In the genomic region with DNA sequence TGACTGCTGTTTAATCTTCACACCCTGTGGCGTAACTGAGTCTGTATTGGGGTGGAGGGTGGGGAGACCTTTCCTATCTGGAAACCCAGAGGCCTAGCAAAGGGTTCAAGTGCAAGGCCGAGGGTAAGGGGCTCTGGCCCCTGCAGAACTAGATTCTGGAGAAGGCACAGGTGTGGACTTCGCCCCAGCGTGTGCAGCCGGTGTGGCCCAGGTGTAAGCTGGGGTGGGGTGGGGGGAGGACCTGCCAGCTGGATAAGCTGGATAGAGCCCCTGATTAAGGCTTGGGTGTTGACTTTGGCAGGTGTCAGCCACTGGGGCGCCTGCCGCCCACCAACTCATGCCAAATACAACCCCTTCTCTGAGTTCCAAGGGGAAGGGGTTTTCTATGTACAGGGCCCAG, we compare ENCODE assay signal across 12 cellular contexts. TPM values are rescaled to one million over a fixed set of nuclear protein-coding genes. Genes with fewer than 3 reads are reported as not detected.
DNase-seq lines count a peak whose midpoint lies in the region; ATAC-seq and TF ChIP-seq lines count a peak whose summit lies in the region.
"Had no signal": no experiment of that assay in that cellular context is flagged by ENCODE, and none has a peak within 500 bp of the region (broad histone marks: within the 10 kb centered on the region; RNA-seq: fewer than 3 reads in every experiment).

No MANE protein-coding gene starts in this region.

- H3K4me3 ChIP-seq in DND-41 (ENCODE audit: low read depth in 1 of 2, low read length in 2 of 2), result peak overlapping the region in 1 of 2 experiments; percentile 64; a peak in 1 of 4 replicates
- H3K4me3 ChIP-seq in rectal smooth muscle tissue (ENCODE audit: low read length), result peak overlapping the region; percentile 73
- H3K4me3 ChIP-seq in brain microvascular endothelial cell (ENCODE audit: low read depth, low read length), result no peak overlapping the region

- CTCF ChIA-PET in T-cell (lab: Charles Lee), result interaction anchor here in 1 of 2 donors (0.7 kb wide), 1 partner anchor 48 kb away, joined by 6 read pairs; no protein-coding TSS in a partner anchor

- TF ChIP-seq CTCF in DND-41 (IDR thresholded peaks at IDR 0.05; ENCODE audit: borderline replicate concordance, extremely low read depth, low read length, poor library complexity, severe bottlenecking), result no peak
- no peak for TF ChIP-seq CTCF in glutamatergic neuron (IDR thresholded peaks at IDR 0.05; ENCODE audit: partially characterized antibody, unreplicated experiment)
- TF ChIP-seq CTCF in brain microvascular endothelial cell (IDR thresholded peaks at IDR 0.05; ENCODE audit: low read depth, low read length, missing control alignments), result no peak

- H3K27ac Mint-ChIP-seq in T-cell, result peak overlapping the region; percentile 36 to 44
- no peak overlapping the region for H3K27ac Mint-ChIP-seq in glutamatergic neuron (ENCODE audit: unreplicated experiment)

- H3K9me3 ChIP-seq in DND-41 (ENCODE audit: insufficient read depth, low read length, severe bottlenecking), result no peaks in the 10 kb centered on the region

- DNase-seq in DND-41, result no peak
- DNase-seq in T-cell, result no peak
- no peak for DNase-seq in glutamatergic neuron
- DNase-seq in brain microvascular endothelial cell, result no peak
- DNase-seq in OCI-M2 (lab: John Stamatoyannopoulos, UW; ENCODE audit: unreplicated experiment), result no peak
- no peak for DNase-seq in activated CD4-positive, alpha-beta T cell treated with anti-CD3 and anti-CD28 coated beads, Interleukin-2, amount 50 U/mL, for 48 hours
- DNase-seq: GDM1, midbrain, NCI-H524, T1000 had no signal

- ATAC-seq in DND-41 (ENCODE audit: insufficient read depth, low read depth) (no peak), T-cell (replicated peaks in 1 of 4) (no peak), GM18858 (IDR thresholded peaks at IDR 0.05; ENCODE audit: unreplicated experiment) (no peak)

- H3K4me1 ChIP-seq in DND-41 (ENCODE audit: insufficient read depth, low read length) (peaks cover 27% of the 10 kb centered on the region), rectal smooth muscle tissue (ENCODE audit: control insufficient read depth, insufficient read depth, low read length) (peaks cover 6% of the 10 kb centered on the region)

- POLR2A ChIA-PET in T-cell (lab: Charles Lee), result interaction anchor here in 1 of 2 donors (0.5 kb wide), 1 partner anchor 45 kb away, joined by 11 read pairs; no protein-coding TSS in a partner anchor

- peaks cover 31% of the 10 kb centered on the region for H3K36me3 Mint-ChIP-seq in T-cell
- peaks cover 7% of the 10 kb centered on the region for H3K36me3 Mint-ChIP-seq in glutamatergic neuron (ENCODE audit: unreplicated experiment)

- peak overlapping the region; percentile 79 to 80 (median 79) for H3K4me3 Mint-ChIP-seq in T-cell
- H3K4me3 Mint-ChIP-seq in glutamatergic neuron (ENCODE audit: unreplicated experiment), result peak overlapping the region; percentile 94

- H3K4me1 Mint-ChIP-seq in T-cell (peaks cover 11 to 26% (median 25%) of the 10 kb centered on the region in 3 donors), glutamatergic neuron (ENCODE audit: low read depth, unreplicated experiment) (peaks cover 4% of the 10 kb centered on the region)

- no peak overlapping the region for H3K27ac ChIP-seq in DND-41 (ENCODE audit: low read length)
- peak overlapping the region; percentile 40 for H3K27ac ChIP-seq in rectal smooth muscle tissue (ENCODE audit: low read depth, low read length)
- no peak overlapping the region for H3K27ac ChIP-seq in brain microvascular endothelial cell

- H3K27me3 ChIP-seq in DND-41 (ENCODE audit: insufficient read depth, low read length, poor library complexity), result no peaks in the 10 kb centered on the region
- H3K27me3 ChIP-seq in rectal smooth muscle tissue (ENCODE audit: control insufficient read depth, insufficient read depth, low read length), result no peaks in the 10 kb centered on the region
- H3K27me3 ChIP-seq in brain microvascular endothelial cell (replicated peaks), result no peaks in the 10 kb centered on the region

- in situ Hi-C loops in brain microvascular endothelial cell (cut with HindIII; ENCODE audit: low pct_ligation_motif_present, low sequenced_read_pairs), result no loop called here

- H3K36me3 ChIP-seq in DND-41 (ENCODE audit: insufficient read depth, low read length) (peaks cover 39% of the 10 kb centered on the region), rectal smooth muscle tissue (ENCODE audit: control insufficient read depth, insufficient read depth, low read length) (peaks cover 15% of the 10 kb centered on the region), brain microvascular endothelial cell (replicated peaks) (no peaks in the 10 kb centered on the region)

- peaks cover 13% of the 10 kb centered on the region for H3K79me2 ChIP-seq in DND-41 (ENCODE audit: insufficient read depth, low read length)

- no peaks in the 10 kb centered on the region for H3K27me3 Mint-ChIP-seq in T-cell
- no peaks in the 10 kb centered on the region for H3K27me3 Mint-ChIP-seq in glutamatergic neuron (ENCODE audit: unreplicated experiment)

- H3K9me3 Mint-ChIP-seq in T-cell (no peaks in the 10 kb centered on the region), glutamatergic neuron (ENCODE audit: unreplicated experiment) (peaks cover 10% of the 10 kb centered on the region)

- H4K20me1 ChIP-seq in DND-41 (ENCODE audit: insufficient read depth, low read length), result no peaks in the 10 kb centered on the region; the same call in 1 of the 2 replicates

- no peak overlapping the region for H2AFZ ChIP-seq in DND-41 (ENCODE audit: low read depth, low read length)

- peak overlapping the region; percentile 84 for H3K4me2 ChIP-seq in DND-41 (ENCODE audit: insufficient read depth, low read length)

- H3K9ac ChIP-seq in DND-41 (ENCODE audit: low read depth, low read length) (peak overlapping the region; percentile 74; the same call in 1 of the 2 replicates), rectal smooth muscle tissue (ENCODE audit: low read length) (no peak overlapping the region)

RNA-seq across cellular contexts. Expression of a gene that starts 1.3 kb away (rescaled TPM):
- total RNA-seq in T-cell, result 1 to 10 TPM; 4.7 to 9.5 (median 8.8) TPM
- 130 TPM for total RNA-seq in glutamatergic neuron (ENCODE audit: unreplicated experiment)

RNA-seq across cellular contexts. Expression of a gene that starts 7.9 kb away (rescaled TPM):
- total RNA-seq in T-cell (10 to 100 TPM; 15.6 to 32.9 (median 27.0) TPM), glutamatergic neuron (ENCODE audit: unreplicated experiment) (43.1 TPM)

RNA-seq across cellular contexts. Expression of a gene that starts 8.2 kb away (rescaled TPM):
- total RNA-seq in T-cell, result 10 to 100 TPM; 59.7 to 81.8 (median 69.6) TPM
- total RNA-seq in glutamatergic neuron (ENCODE audit: unreplicated experiment), result 8.0 TPM

RNA-seq across cellular contexts. Expression of a gene that starts 17.1 kb away (rescaled TPM):
- total RNA-seq in T-cell, result 10 to 100 TPM in 3 of 5 donors, 1 to 10 TPM in 2; 8.6 to 16.2 (median 10.7) TPM
- 77.0 TPM for total RNA-seq in glutamatergic neuron (ENCODE audit: unreplicated experiment)

RNA-seq across cellular contexts. Expression of a gene that starts 36.3 kb away (rescaled TPM):
- 1 to 10 TPM; 1.6 to 5.5 (median 4.3) TPM for total RNA-seq in T-cell
- 2.1 TPM for total RNA-seq in glutamatergic neuron (ENCODE audit: unreplicated experiment)

Comparison
In these comparisons a context has a peak if more than half of its experiments do, and no peak if none do; other contexts are left out.
1. RNA of a gene that starts 1.3 kb away (total RNA-seq): 130 TPM in glutamatergic neuron (single experiment); 4.7 to 9.5 TPM in T-cell; every median in the first group is over 10 times any median in the second.